In the genomic region with DNA sequence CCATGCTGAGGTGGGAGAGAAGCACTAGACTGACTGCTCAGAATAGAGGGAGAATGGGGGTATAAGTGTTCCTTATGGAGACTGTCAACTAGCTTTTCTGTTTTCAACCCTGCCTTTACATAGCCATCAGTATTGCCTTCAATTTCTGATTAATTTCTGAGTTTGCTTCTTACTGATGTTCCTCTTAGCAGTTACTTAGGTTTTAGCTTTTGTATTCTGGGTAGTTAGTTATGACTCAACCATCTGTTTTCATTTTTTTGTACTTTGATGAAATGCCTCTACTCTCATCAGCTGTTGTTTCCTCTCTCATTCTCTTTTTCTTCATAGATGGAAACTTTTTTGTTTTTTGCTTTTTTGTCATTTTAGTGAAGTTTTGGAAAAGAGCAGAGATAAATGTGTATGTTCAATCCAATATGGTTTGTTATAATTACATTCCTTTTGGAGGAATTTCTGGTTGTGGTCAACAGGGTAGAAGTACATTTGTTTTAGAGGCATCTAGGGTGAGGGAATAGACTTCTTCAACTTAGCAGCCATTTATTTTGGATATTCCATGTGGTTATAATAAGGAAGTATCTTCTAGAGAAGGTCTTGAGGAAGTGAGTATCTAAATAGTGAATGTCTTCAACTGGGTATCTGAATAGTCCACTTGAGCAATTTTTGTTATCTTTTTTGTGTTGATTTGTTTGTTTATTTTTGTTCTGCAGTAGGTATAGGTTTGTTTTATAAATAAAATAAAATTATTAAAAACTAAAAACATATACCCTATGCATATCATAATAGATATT, we compare ENCODE assay signal across 11 cellular contexts. TPM values are rescaled to one million over a fixed set of nuclear protein-coding genes. Genes with fewer than 3 reads are reported as not detected.
DNase-seq lines count a peak whose midpoint lies in the region; ATAC-seq, FAIRE-seq and TF ChIP-seq lines count a peak whose summit lies in the region.
"Had no signal": no experiment of that assay in that cellular context is flagged by ENCODE, and none has a peak within 500 bp of the region (broad histone marks: within the 10 kb centered on the region; RNA-seq: fewer than 3 reads in every experiment).

No MANE protein-coding gene starts in this region.

- H3K9me3 ChIP-seq in T-helper 17 cell (ENCODE audit: control insufficient read depth, low read length, poor library complexity, severe bottlenecking) (no peaks in the 10 kb centered on the region), kidney (ENCODE audit: control insufficient read depth in 1 of 2, low read length in 2 of 2) (no peaks in the 10 kb centered on the region)
- H3K9me3 ChIP-seq: psoas muscle had no signal

- no peak overlapping the region for H3K27ac ChIP-seq in kidney (ENCODE audit: low read depth in 2 of 2, low read length in 2 of 2)
- H3K27ac ChIP-seq: psoas muscle had no signal

- H3K9ac ChIP-seq in kidney (ENCODE audit: low read length in 2 of 2) = no peak overlapping the region

- peaks cover 30% of the 10 kb centered on the region for H3K36me3 Mint-ChIP-seq in activated CD8-positive, alpha-beta memory T cell treated with anti-CD3 and anti-CD28 coated beads, Interleukin-2, amount 10 ng/mL, durations not matched to agents 7 days and 5 days
- no peaks in the 10 kb centered on the region for H3K36me3 Mint-ChIP-seq in T-helper 17 cell (ENCODE audit: low read depth)
- no peaks in the 10 kb centered on the region for H3K36me3 Mint-ChIP-seq in stimulated activated effector memory CD8-positive, alpha-beta T cell treated with anti-CD3 and anti-CD28 coated beads, Interleukin-12 subunit alpha, Interleukin-12 subunit beta, amount 100 ng/mL, for 72 hours

- TF ChIP-seq CTCF in kidney (IDR thresholded peaks at IDR 0.05; ENCODE audit: borderline replicate concordance, extremely low read depth, insufficient read depth) = no peak

- H3K4me1 ChIP-seq in kidney (ENCODE audit: control insufficient read depth in 1 of 2, insufficient read depth in 1 of 2, low read depth in 1 of 2, low read length in 2 of 2) = no peaks in the 10 kb centered on the region
- H3K4me1 ChIP-seq: psoas muscle had no signal

- H3K4me3 Mint-ChIP-seq in activated CD8-positive, alpha-beta memory T cell treated with anti-CD3 and anti-CD28 coated beads, Interleukin-2, amount 10 ng/mL, durations not matched to agents 7 days and 5 days = no peak overlapping the region
- peak overlapping the region; percentile 28 for H3K4me3 Mint-ChIP-seq in T-helper 17 cell
- H3K4me3 Mint-ChIP-seq in stimulated activated effector memory CD8-positive, alpha-beta T cell treated with anti-CD3 and anti-CD28 coated beads, Interleukin-12 subunit alpha, Interleukin-12 subunit beta, amount 100 ng/mL, for 72 hours = no peak overlapping the region

- H3K9me3 Mint-ChIP-seq in activated CD8-positive, alpha-beta memory T cell treated with anti-CD3 and anti-CD28 coated beads, Interleukin-2, amount 10 ng/mL, durations not matched to agents 7 days and 5 days (ENCODE audit: low read depth) = no peaks in the 10 kb centered on the region
- H3K9me3 Mint-ChIP-seq in stimulated activated effector memory CD8-positive, alpha-beta T cell treated with anti-CD3 and anti-CD28 coated beads, Interleukin-12 subunit alpha, Interleukin-12 subunit beta, amount 100 ng/mL, for 72 hours = no peaks in the 10 kb centered on the region

- peaks cover 15% of the 10 kb centered on the region for H3K4me1 Mint-ChIP-seq in activated CD8-positive, alpha-beta memory T cell treated with anti-CD3 and anti-CD28 coated beads, Interleukin-2, amount 10 ng/mL, durations not matched to agents 7 days and 5 days
- peaks cover 2% of the 10 kb centered on the region for H3K4me1 Mint-ChIP-seq in T-helper 17 cell
- peaks cover 29% of the 10 kb centered on the region for H3K4me1 Mint-ChIP-seq in stimulated activated effector memory CD8-positive, alpha-beta T cell treated with anti-CD3 and anti-CD28 coated beads, Interleukin-12 subunit alpha, Interleukin-12 subunit beta, amount 100 ng/mL, for 72 hours

- CTCF ChIA-PET in activated CD8-positive, alpha-beta memory T cell treated with anti-CD3 and anti-CD28 coated beads, Interleukin-2, amount 10 ng/mL, durations not matched to agents 7 days and 5 days (lab: Charles Lee) = interaction anchor here (0.6 to 2.2 kb wide), 2 partner anchors 86 to 316 kb away, joined by 3 to 15 read pairs; no protein-coding TSS in a partner anchor

- H3K27ac Mint-ChIP-seq in activated CD8-positive, alpha-beta memory T cell treated with anti-CD3 and anti-CD28 coated beads, Interleukin-2, amount 10 ng/mL, durations not matched to agents 7 days and 5 days = peak overlapping the region; percentile 33
- H3K27ac Mint-ChIP-seq in T-helper 17 cell = no peak overlapping the region
- H3K27ac Mint-ChIP-seq in stimulated activated effector memory CD8-positive, alpha-beta T cell treated with anti-CD3 and anti-CD28 coated beads, Interleukin-12 subunit alpha, Interleukin-12 subunit beta, amount 100 ng/mL, for 72 hours = peak overlapping the region; percentile 18

- no peaks in the 10 kb centered on the region for H3K27me3 Mint-ChIP-seq in activated CD8-positive, alpha-beta memory T cell treated with anti-CD3 and anti-CD28 coated beads, Interleukin-2, amount 10 ng/mL, durations not matched to agents 7 days and 5 days
- no peaks in the 10 kb centered on the region for H3K27me3 Mint-ChIP-seq in T-helper 17 cell

- H3K36me3 ChIP-seq in kidney (ENCODE audit: control insufficient read depth in 1 of 2, insufficient read depth in 2 of 2, low read length in 2 of 2) = no peaks in the 10 kb centered on the region

- FAIRE-seq in kidney (lab: Jason Lieb, UNC) = no peak
- FAIRE-seq: endometrium had no signal

- H3K4me3 ChIP-seq in kidney (ENCODE audit: low read length in 2 of 2) = no peak overlapping the region
- H3K4me3 ChIP-seq: psoas muscle had no signal

- intact Hi-C loops in kidney (cut with DNase I) = no loop called here

- DNase-seq in activated CD8-positive, alpha-beta memory T cell treated with anti-CD3 and anti-CD28 coated beads, Interleukin-2, amount 10 ng/mL, durations not matched to agents 7 days and 5 days = no peak
- no peak for DNase-seq in activated CD8-positive, alpha-beta memory T cell treated with anti-CD3 and anti-CD28 coated beads, Interleukin-2, amount 50 U/mL, for 4 hours
- DNase-seq in T-helper 17 cell (no peak), superior temporal gyrus (ENCODE audit: extremely low spot score) (no peak), kidney (no peak)
- no peak for DNase-seq in stimulated activated effector memory CD8-positive, alpha-beta T cell treated with anti-CD3 and anti-CD28 coated beads, Interleukin-12 subunit alpha, Interleukin-12 subunit beta, amount 100 ng/mL, for 72 hours (ENCODE audit: low spot score in 2 of 2)
- DNase-seq: NCI-H2107, psoas muscle had no signal

- ATAC-seq in activated CD8-positive, alpha-beta memory T cell treated with anti-CD3 and anti-CD28 coated beads, Interleukin-2, amount 10 ng/mL, durations not matched to agents 7 days and 5 days = peak; percentile 78
- ATAC-seq in HG02642 (IDR thresholded peaks at IDR 0.05; ENCODE audit: poor library complexity, unreplicated experiment) (peak; percentile 85), T-helper 17 cell (no peak), HG03460 (IDR thresholded peaks at IDR 0.05; ENCODE audit: unreplicated experiment) (no peak)
- peak; percentile 97 for ATAC-seq in stimulated activated effector memory CD8-positive, alpha-beta T cell treated with anti-CD3 and anti-CD28 coated beads, Interleukin-12 subunit alpha, Interleukin-12 subunit beta, amount 100 ng/mL, for 72 hours
- ATAC-seq: psoas muscle had no signal

RNA-seq across cellular contexts. Expression of a gene that starts 29.6 kb away (rescaled TPM):
- 1 to 10 TPM in 1 of 2 experiments, under 1 TPM in 1; 0.53 to 9.6 TPM for total RNA-seq in activated CD8-positive, alpha-beta memory T cell treated with anti-CD3 and anti-CD28 coated beads, Interleukin-2, amount 10 ng/mL, durations not matched to agents 7 days and 5 days
- total RNA-seq in T-helper 17 cell (not detected), kidney (not detected)
- not detected for polyA plus RNA-seq in kidney (ENCODE audit: insufficient read depth, low read depth, low replicate concordance)
- total RNA-seq: psoas muscle had no signal
- polyA plus RNA-seq: psoas muscle had no signal

RNA-seq across cellular contexts. Expression of a gene that starts 48.0 kb away (rescaled TPM):
- 10 to 100 TPM; 27.2 to 33.5 TPM for total RNA-seq in activated CD8-positive, alpha-beta memory T cell treated with anti-CD3 and anti-CD28 coated beads, Interleukin-2, amount 10 ng/mL, durations not matched to agents 7 days and 5 days
- 1 to 10 TPM; 2.8 to 3.4 TPM for total RNA-seq in T-helper 17 cell
- 2.8 TPM for total RNA-seq in kidney
- 1.1 TPM for polyA plus RNA-seq in kidney (ENCODE audit: insufficient read depth, low read depth, low replicate concordance)

RNA-seq across cellular contexts. Expression of a gene that starts 48.1 kb away (rescaled TPM):
- 10 to 100 TPM; 56.7 to 74.1 TPM for total RNA-seq in activated CD8-positive, alpha-beta memory T cell treated with anti-CD3 and anti-CD28 coated beads, Interleukin-2, amount 10 ng/mL, durations not matched to agents 7 days and 5 days
- total RNA-seq in T-helper 17 cell (10 to 100 TPM; 11.0 to 12.5 TPM), kidney (23.2 TPM)
- polyA plus RNA-seq in kidney (ENCODE audit: insufficient read depth, low read depth, low replicate concordance) = 26.7 TPM

Comparison
In these comparisons a context has a peak if more than half of its experiments do, and no peak if none do; other contexts are left out.
1. ATAC-seq: peak in activated CD8-positive, alpha-beta memory T cell treated with anti-CD3 and anti-CD28 coated beads, Interleukin-2, amount 10 ng/mL, durations not matched to agents 7 days and 5 days (single experiment), HG02642 (single experiment) and stimulated activated effector memory CD8-positive, alpha-beta T cell treated with anti-CD3 and anti-CD28 coated beads, Interleukin-12 subunit alpha, Interleukin-12 subunit beta, amount 100 ng/mL, for 72 hours (single experiment); none in T-helper 17 cell (single experiment) and HG03460 (single experiment).